In the genomic region with DNA sequence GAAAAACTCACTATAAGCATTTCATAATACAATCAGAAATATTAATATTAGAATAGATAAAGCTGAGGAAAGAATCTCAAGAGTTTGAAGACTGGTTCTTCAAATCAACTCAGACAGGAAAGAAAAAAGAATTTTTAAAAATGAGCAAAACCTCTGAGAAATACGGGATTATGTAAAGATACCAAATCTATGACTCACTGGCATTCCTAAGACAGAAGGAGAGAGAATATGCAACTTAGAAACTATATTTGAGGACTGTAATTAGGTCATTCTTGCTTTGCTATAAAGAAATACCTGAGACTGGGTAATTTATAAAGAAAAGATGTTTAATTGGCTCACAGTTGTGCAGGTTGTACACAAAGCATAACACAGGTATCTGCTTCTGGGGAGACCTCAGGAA, we compare ENCODE assay signal across 22 cellular contexts.
DNase-seq lines count a peak whose midpoint lies in the region; TF ChIP-seq lines count a peak whose summit lies in the region.
"Had no signal": no experiment of that assay in that cellular context is flagged by ENCODE, and none has a peak within 500 bp of the region (broad histone marks: within the 10 kb centered on the region; RNA-seq: fewer than 3 reads in every experiment).

No MANE protein-coding gene starts in this region.

- H3K4me3 ChIP-seq in cardiac fibroblast (replicated peaks in 1 of 2; ENCODE audit: low read depth in 2 of 2, low read length in 2 of 2) (no peak overlapping the region), kidney epithelial cell (ENCODE audit: low read depth, low read length) (no peak overlapping the region)
- H3K4me3 ChIP-seq: coronary artery, psoas muscle, spleen, uterus had no signal

- H3K36me3 ChIP-seq in kidney epithelial cell (ENCODE audit: control insufficient read depth, insufficient read depth, low read length): no peaks in the 10 kb centered on the region
- H3K36me3 ChIP-seq: spleen, uterus had no signal

- H3K4me1 Mint-ChIP-seq in type B pancreatic cell (ENCODE audit: unreplicated experiment): no peaks in the 10 kb centered on the region
- H3K4me1 Mint-ChIP-seq: T-cell had no signal

- no peaks in the 10 kb centered on the region for H3K36me3 Mint-ChIP-seq in type B pancreatic cell
- H3K36me3 Mint-ChIP-seq: T-cell had no signal

- H3K27me3 ChIP-seq in kidney epithelial cell (ENCODE audit: control insufficient read depth, insufficient read depth, low read length): no peaks in the 10 kb centered on the region
- H3K27me3 ChIP-seq: spleen, uterus had no signal

- no peaks in the 10 kb centered on the region for H3K27me3 Mint-ChIP-seq in type B pancreatic cell
- H3K27me3 Mint-ChIP-seq: T-cell had no signal

- H3K4me3 Mint-ChIP-seq in type B pancreatic cell: no peak overlapping the region
- H3K4me3 Mint-ChIP-seq: T-cell had no signal

- no peak overlapping the region for H3K27ac Mint-ChIP-seq in type B pancreatic cell
- H3K27ac Mint-ChIP-seq: T-cell had no signal

- no peak for TF ChIP-seq EP300 in Ishikawa (IDR thresholded peaks at IDR 0.05; ENCODE audit: borderline replicate concordance)

- DNase-seq in A172 (ENCODE audit: low spot score) (peak; percentile 19), cardiac fibroblast (ENCODE audit: low read depth in 2 of 2) (peak; percentile 21 to 22), kidney epithelial cell (ENCODE audit: low read depth) (peak; percentile 26), NCI-H510A (lab: John Stamatoyannopoulos, UW) (no peak), type B pancreatic cell (ENCODE audit: extremely low spot score, unreplicated experiment) (no peak), GF-D8 (lab: John Stamatoyannopoulos, UW) (no peak), NCI-H1048 (lab: John Stamatoyannopoulos, UW) (no peak)
- DNase-seq: 8988T; activated CD4-positive, alpha-beta T cell treated with anti-CD3 and anti-CD28 coated beads for 4 hours; C1 segment of cervical spinal cord; DMS 273 treated with DMSO at 0.1 percent for 48 hours; KBM-7; NCI-H2081; NCI-H524; psoas muscle; SHP77 treated with DMSO at 0.1 percent for 48 hours; spleen; stimulated activated CD4-positive, alpha-beta T cell treated with anti-CD3 and anti-CD28 coated beads, Interleukin-4, amount 100 ng/mL, for 4 hours; T-cell; uterus had no signal

- TF ChIP-seq CTCF in cardiac fibroblast (IDR thresholded peaks at IDR 0.05; ENCODE audit: low read depth, low read length): no peak
- no peak for TF ChIP-seq CTCF in kidney epithelial cell (IDR thresholded peaks at IDR 0.05; ENCODE audit: insufficient read depth, low read length, poor library complexity, severe bottlenecking)
- TF ChIP-seq CTCF in type B pancreatic cell (conservative IDR thresholded peaks at IDR 0.05): no peak

- peaks cover 21% of the 10 kb centered on the region for H3K9me3 Mint-ChIP-seq in type B pancreatic cell

- TF ChIP-seq RAD21 in Ishikawa (IDR thresholded peaks at IDR 0.05; ENCODE audit: low read depth): no peak

TF ChIP-seq in Ishikawa, 13 proteins besides CTCF, POLR2A, EP300 and RAD21:
- TF ChIP-seq FOXM1 (IDR thresholded peaks at IDR 0.05; ENCODE audit: borderline replicate concordance, low read depth) (no peak), TEAD4 (IDR thresholded peaks at IDR 0.05) (peak; percentile 57; the same call in 1 of the 2 replicates), ZBTB7A (IDR thresholded peaks at IDR 0.05; ENCODE audit: low read depth) (no peak), CEBPB (IDR thresholded peaks at IDR 0.05) (no peak)
- TF ChIP-seq, protein P1, sequence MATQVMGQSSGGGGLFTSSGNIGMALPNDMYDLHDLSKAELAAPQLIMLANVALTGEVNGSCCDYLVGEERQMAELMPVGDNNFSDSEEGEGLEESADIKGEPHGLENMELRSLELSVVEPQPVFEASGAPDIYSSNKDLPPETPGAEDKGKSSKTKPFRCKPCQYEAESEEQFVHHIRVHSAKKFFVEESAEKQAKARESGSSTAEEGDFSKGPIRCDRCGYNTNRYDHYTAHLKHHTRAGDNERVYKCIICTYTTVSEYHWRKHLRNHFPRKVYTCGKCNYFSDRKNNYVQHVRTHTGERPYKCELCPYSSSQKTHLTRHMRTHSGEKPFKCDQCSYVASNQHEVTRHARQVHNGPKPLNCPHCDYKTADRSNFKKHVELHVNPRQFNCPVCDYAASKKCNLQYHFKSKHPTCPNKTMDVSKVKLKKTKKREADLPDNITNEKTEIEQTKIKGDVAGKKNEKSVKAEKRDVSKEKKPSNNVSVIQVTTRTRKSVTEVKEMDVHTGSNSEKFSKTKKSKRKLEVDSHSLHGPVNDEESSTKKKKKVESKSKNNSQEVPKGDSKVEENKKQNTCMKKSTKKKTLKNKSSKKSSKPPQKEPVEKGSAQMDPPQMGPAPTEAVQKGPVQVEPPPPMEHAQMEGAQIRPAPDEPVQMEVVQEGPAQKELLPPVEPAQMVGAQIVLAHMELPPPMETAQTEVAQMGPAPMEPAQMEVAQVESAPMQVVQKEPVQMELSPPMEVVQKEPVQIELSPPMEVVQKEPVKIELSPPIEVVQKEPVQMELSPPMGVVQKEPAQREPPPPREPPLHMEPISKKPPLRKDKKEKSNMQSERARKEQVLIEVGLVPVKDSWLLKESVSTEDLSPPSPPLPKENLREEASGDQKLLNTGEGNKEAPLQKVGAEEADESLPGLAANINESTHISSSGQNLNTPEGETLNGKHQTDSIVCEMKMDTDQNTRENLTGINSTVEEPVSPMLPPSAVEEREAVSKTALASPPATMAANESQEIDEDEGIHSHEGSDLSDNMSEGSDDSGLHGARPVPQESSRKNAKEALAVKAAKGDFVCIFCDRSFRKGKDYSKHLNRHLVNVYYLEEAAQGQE (IDR thresholded peaks at IDR 0.05; ENCODE audit: low read depth): no peak

Comparison
In these comparisons a context has a peak if more than half of its experiments do, and no peak if none do; other contexts are left out.
1. DNase-seq: peak in A172 (single experiment), cardiac fibroblast (2 of 2) and kidney epithelial cell (single experiment); none in NCI-H510A (single experiment), type B pancreatic cell (single experiment), GF-D8 (single experiment) and NCI-H1048 (single experiment).